14 cellular contexts compared by ENCODE assay signal in genomic region chr3:31361391-31362273, GRCh38.
DNase-seq lines count a peak whose midpoint lies in the region; ATAC-seq, FAIRE-seq and TF ChIP-seq lines count a peak whose summit lies in the region.
"Had no signal": no experiment of that assay in that cellular context is flagged by ENCODE, and none has a peak within 500 bp of the region (broad histone marks: within the 10 kb centered on the region; RNA-seq: fewer than 3 reads in every experiment).

No MANE protein-coding gene starts in this region.

- H3K9me1 ChIP-seq in keratinocyte (ENCODE audit: control insufficient read depth, extremely low read depth, insufficient read depth, low read length), result no peaks in the 10 kb centered on the region

- dilution Hi-C loops in keratinocyte (cut with MboI; ENCODE audit: extremely low pct_ligation_motif_present, low sequenced_read_pairs), result no loop called here

- H3K4me1 ChIP-seq in keratinocyte (ENCODE audit: control insufficient read depth, extremely low read depth, insufficient read depth, low read length), result peaks cover 29% of the 10 kb centered on the region

- no peaks in the 10 kb centered on the region for H3K9me3 Mint-ChIP-seq in activated T-helper 17 cell treated with anti-CD3 and anti-CD28 coated beads, Interleukin-2, amount 50 U/mL, for 72 hours
- H3K9me3 Mint-ChIP-seq: stimulated activated naive CD8-positive, alpha-beta T cell treated with anti-CD3 and anti-CD28 coated beads, Interleukin-15, Interleukin-2, amounts not matched to agents 100 ng/mL and 50 ng/mL, for 24 hours had no signal

- TF ChIP-seq CTCF in keratinocyte (optimal IDR thresholded peaks at IDR 0.05 in 1 of 3, IDR thresholded peaks at IDR 0.05 in 1 of 3, conservative IDR thresholded peaks at IDR 0.05 in 1 of 3; ENCODE audit: extremely low read depth in 1 of 3, insufficient read depth in 2 of 3, low read length in 3 of 3), result no peak

- peak overlapping the region; percentile 36 for H3K4me2 ChIP-seq in keratinocyte (ENCODE audit: control insufficient read depth, extremely low read depth, insufficient read depth, low read depth, low read length)

- no peaks in the 10 kb centered on the region for H3K79me2 ChIP-seq in keratinocyte (ENCODE audit: control insufficient read depth, insufficient read depth, low read length)

- H3K36me3 Mint-ChIP-seq in activated T-helper 17 cell treated with anti-CD3 and anti-CD28 coated beads, Interleukin-2, amount 50 U/mL, for 72 hours (ENCODE audit: low read depth), result no peaks in the 10 kb centered on the region

- no peak overlapping the region for H2AFZ ChIP-seq in keratinocyte (ENCODE audit: control insufficient read depth, low read length)

- no peak overlapping the region for H3K4me3 ChIP-seq in keratinocyte (ENCODE audit: control insufficient read depth in 2 of 3, extremely low read depth in 1 of 3, insufficient read depth in 2 of 3, low read depth in 1 of 3, low read length in 3 of 3)
- H3K4me3 ChIP-seq: adrenal gland had no signal

- H3K27ac Mint-ChIP-seq in activated T-helper 17 cell treated with anti-CD3 and anti-CD28 coated beads, Interleukin-2, amount 50 U/mL, for 72 hours, result peak overlapping the region; percentile 24
- H3K27ac Mint-ChIP-seq: stimulated activated naive CD8-positive, alpha-beta T cell treated with anti-CD3 and anti-CD28 coated beads, Interleukin-15, Interleukin-2, amounts not matched to agents 100 ng/mL and 50 ng/mL, for 24 hours had no signal

- H3K27ac ChIP-seq in keratinocyte (ENCODE audit: control insufficient read depth, insufficient read depth, low read length), result no peak overlapping the region
- H3K27ac ChIP-seq: 22Rv1, neutrophil had no signal

- H3K27me3 Mint-ChIP-seq in activated T-helper 17 cell treated with anti-CD3 and anti-CD28 coated beads, Interleukin-2, amount 50 U/mL, for 72 hours, result no peaks in the 10 kb centered on the region
- H3K27me3 Mint-ChIP-seq: stimulated activated naive CD8-positive, alpha-beta T cell treated with anti-CD3 and anti-CD28 coated beads, Interleukin-15, Interleukin-2, amounts not matched to agents 100 ng/mL and 50 ng/mL, for 24 hours had no signal

- no peaks in the 10 kb centered on the region for H3K36me3 ChIP-seq in keratinocyte (ENCODE audit: control insufficient read depth in 2 of 2, extremely low read depth in 1 of 2, insufficient read depth in 2 of 2, low read length in 2 of 2)
- H3K36me3 ChIP-seq: adrenal gland, neutrophil had no signal

- peak overlapping the region; percentile 20 for H3K4me3 Mint-ChIP-seq in activated T-helper 17 cell treated with anti-CD3 and anti-CD28 coated beads, Interleukin-2, amount 50 U/mL, for 72 hours
- H3K4me3 Mint-ChIP-seq: stimulated activated naive CD8-positive, alpha-beta T cell treated with anti-CD3 and anti-CD28 coated beads, Interleukin-15, Interleukin-2, amounts not matched to agents 100 ng/mL and 50 ng/mL, for 24 hours had no signal

- H3K9ac ChIP-seq in keratinocyte (ENCODE audit: control insufficient read depth, extremely low read depth, insufficient read depth, low read length), result no peak overlapping the region

- peaks cover 25% of the 10 kb centered on the region for H3K4me1 Mint-ChIP-seq in activated T-helper 17 cell treated with anti-CD3 and anti-CD28 coated beads, Interleukin-2, amount 50 U/mL, for 72 hours

- no peak for ATAC-seq in activated T-helper 17 cell treated with anti-CD3 and anti-CD28 coated beads, Interleukin-2, amount 50 U/mL, for 72 hours (replicated peaks)
- ATAC-seq in GM18909 (IDR thresholded peaks at IDR 0.05; ENCODE audit: poor library complexity, unreplicated experiment) (no peak), GM21576 (IDR thresholded peaks at IDR 0.05; ENCODE audit: unreplicated experiment) (no peak)

- peak; percentile 29 for FAIRE-seq in keratinocyte (lab: Jason Lieb, UNC)
- FAIRE-seq: endometrium had no signal

- no peaks in the 10 kb centered on the region for H3K27me3 ChIP-seq in keratinocyte (ENCODE audit: control insufficient read depth, extremely low read depth, insufficient read depth, low read length)
- H3K27me3 ChIP-seq: adrenal gland, neutrophil had no signal

- no peaks in the 10 kb centered on the region for H4K20me1 ChIP-seq in keratinocyte (ENCODE audit: control insufficient read depth, extremely low read depth, insufficient read depth, low read length)

- DNase-seq in NCI-H2227 treated with DMSO at 0.1 percent for 48 hours (lab: John Stamatoyannopoulos, UW), result peak; percentile 0
- no peak for DNase-seq in NCI-H2227 (lab: John Stamatoyannopoulos, UW; ENCODE audit: unreplicated experiment)
- no peak for DNase-seq in keratinocyte (ENCODE audit: low read depth, low spot score)
- no peak for DNase-seq in DMS 273 treated with DMSO at 0.1 percent for 48 hours (lab: John Stamatoyannopoulos, UW)
- DNase-seq in hippocampal formation (lab: John Stamatoyannopoulos, UW), result no peak
- DNase-seq: adrenal gland; stimulated activated CD4-positive, alpha-beta T cell treated with anti-CD3 and anti-CD28 coated beads, Interleukin-2, amount 100 ng/mL, for 48 hours had no signal

- H3K9me3 ChIP-seq in keratinocyte (ENCODE audit: control insufficient read depth, low read depth, low read length), result no peaks in the 10 kb centered on the region
- H3K9me3 ChIP-seq: adrenal gland, neutrophil had no signal
